9 cellular contexts compared by ENCODE assay signal in the genomic region with DNA sequence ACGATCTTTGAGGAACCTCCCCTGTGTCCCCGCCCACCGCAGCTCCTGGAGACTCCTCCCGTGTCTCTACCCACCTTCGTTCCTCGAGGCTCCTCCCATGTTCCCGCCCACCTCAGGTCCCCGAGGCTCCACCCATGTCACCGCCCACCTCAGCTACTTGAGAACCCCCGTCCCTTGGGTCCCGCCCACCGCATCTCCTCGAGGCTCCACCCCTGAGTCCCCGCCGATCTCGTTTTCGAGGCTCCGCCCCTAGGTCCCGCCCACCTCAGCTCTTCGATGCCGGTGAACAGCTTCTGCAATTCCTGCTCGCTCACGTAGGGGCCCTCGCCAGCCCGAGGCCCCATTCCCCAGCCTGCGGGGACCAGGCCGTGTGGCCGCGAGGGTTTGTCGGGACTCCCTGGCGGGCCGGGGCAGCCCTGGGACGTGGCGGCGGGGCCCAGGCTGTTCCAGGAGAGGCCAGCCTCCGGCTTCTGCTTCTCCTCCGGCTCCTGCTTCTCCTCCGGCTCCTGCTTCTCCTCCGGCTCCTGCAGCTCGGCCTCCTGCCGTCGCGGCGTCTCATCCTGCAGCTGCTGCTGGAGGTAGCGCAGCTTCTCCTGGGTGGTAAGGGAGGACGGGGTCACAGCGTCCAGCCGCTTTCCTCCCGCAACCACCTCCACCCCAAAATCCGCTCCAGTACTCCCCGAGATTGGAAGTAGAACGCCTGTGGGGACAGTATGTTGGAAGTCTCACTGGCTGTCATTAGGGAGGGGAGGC. TPM values are rescaled to one million over a fixed set of nuclear protein-coding genes. Genes with fewer than 3 reads are reported as not detected.
DNase-seq lines count a peak whose midpoint lies in the region; ATAC-seq and TF ChIP-seq lines count a peak whose summit lies in the region.
"Had no signal": no experiment of that assay in that cellular context is flagged by ENCODE, and none has a peak within 500 bp of the region (broad histone marks: within the 10 kb centered on the region; RNA-seq: fewer than 3 reads in every experiment).

No MANE protein-coding gene starts in this region.

- H3K4me1 ChIP-seq in esophagus muscularis mucosa = peaks cover 0 to 7% (median 2%) of the 10 kb centered on the region in 4 donors
- no peaks in the 10 kb centered on the region for H3K4me1 ChIP-seq in tibial nerve
- H3K4me1 ChIP-seq: gastrocnemius medialis had no signal

- TF ChIP-seq POLR2A in esophagus muscularis mucosa (IDR thresholded peaks at IDR 0.05; ENCODE audit: low read depth) = no peak
- no peak for TF ChIP-seq POLR2A in tibial nerve (IDR thresholded peaks at IDR 0.05)

- no peaks in the 10 kb centered on the region for H3K9me3 ChIP-seq in esophagus muscularis mucosa
- H3K9me3 ChIP-seq in tibial nerve = no peaks in the 10 kb centered on the region
- H3K9me3 ChIP-seq: gastrocnemius medialis had no signal

- TF ChIP-seq RAD21 in Ishikawa (IDR thresholded peaks at IDR 0.05; ENCODE audit: low read depth) = no peak

- TF ChIP-seq EP300 in Ishikawa (IDR thresholded peaks at IDR 0.05; ENCODE audit: borderline replicate concordance) = no peak
- no peak for TF ChIP-seq EP300 in esophagus muscularis mucosa (IDR thresholded peaks at IDR 0.05)
- TF ChIP-seq EP300 in tibial nerve (IDR thresholded peaks at IDR 0.05) = no peak

- peak overlapping the region in 3 of 4 donors; percentile 2 to 14 (median 4) for H3K4me3 ChIP-seq in esophagus muscularis mucosa
- H3K4me3 ChIP-seq in tibial nerve = no peak overlapping the region
- H3K4me3 ChIP-seq: gastrocnemius medialis had no signal

- no peaks in the 10 kb centered on the region for H3K27me3 ChIP-seq in esophagus muscularis mucosa
- H3K27me3 ChIP-seq in tibial nerve = no peaks in the 10 kb centered on the region
- H3K27me3 ChIP-seq: gastrocnemius medialis had no signal

- no peak for ATAC-seq in HG02571 (IDR thresholded peaks at IDR 0.05; ENCODE audit: unreplicated experiment)
- ATAC-seq: gastrocnemius medialis had no signal

- 73% methylated on average over 33 of the region's 52 CpGs for WGBS in esophagus muscularis mucosa
- 50 to 59% methylated on average over 52 of the region's 52 CpGs for WGBS in tibial nerve, 2 donors

- H3K36me3 ChIP-seq in esophagus muscularis mucosa = no peaks in the 10 kb centered on the region
- H3K36me3 ChIP-seq in tibial nerve = no peaks in the 10 kb centered on the region
- H3K36me3 ChIP-seq: gastrocnemius medialis had no signal

- intact Hi-C loops in esophagus muscularis mucosa (cut with DNase I) = no loop called here

- TF ChIP-seq CTCF in esophagus muscularis mucosa (IDR thresholded peaks at IDR 0.05) = no peak
- no peak for TF ChIP-seq CTCF in tibial nerve (IDR thresholded peaks at IDR 0.05)

- no peak overlapping the region for H3K27ac ChIP-seq in esophagus muscularis mucosa (replicated peaks in 1 of 4)
- no peak overlapping the region for H3K27ac ChIP-seq in tibial nerve
- H3K27ac ChIP-seq: gastrocnemius medialis had no signal

- peak; percentile 40 for DNase-seq in activated CD4-positive, alpha-beta T cell treated with anti-CD3 and anti-CD28 coated beads, Interleukin-2, amount 50 U/mL, for 1 hour
- no peak for DNase-seq in esophagus muscularis mucosa (ENCODE audit: extremely low spot score)
- peak; percentile 29 for DNase-seq in retina
- DNase-seq in tibial nerve (ENCODE audit: low spot score in 2 of 2) = no peak
- no peak for DNase-seq in AML-193 (lab: John Stamatoyannopoulos, UW)
- DNase-seq in epidermal melanocyte (ENCODE audit: insufficient read length, low spot score) = no peak

TF ChIP-seq in Ishikawa, 13 proteins besides CTCF, POLR2A, EP300 and RAD21:
- TF ChIP-seq USF1 (IDR thresholded peaks at IDR 0.05) (no peak), CREB1 (IDR thresholded peaks at IDR 0.05; ENCODE audit: low read depth) (no peak), YY1 (IDR thresholded peaks at IDR 0.05; ENCODE audit: low read depth) (no peak), MAX (IDR thresholded peaks at IDR 0.05) (peak; percentile 94), TCF12 (IDR thresholded peaks at IDR 0.05; ENCODE audit: low read depth) (no peak), TEAD4 (IDR thresholded peaks at IDR 0.05) (no peak), NFIC (IDR thresholded peaks at IDR 0.05) (no peak), ZBTB7A (IDR thresholded peaks at IDR 0.05; ENCODE audit: low read depth) (no peak)

RNA-seq across cellular contexts. Expression of gene TSKS, which starts 16.7 kb away (rescaled TPM):
- total RNA-seq in esophagus muscularis mucosa (under 1 TPM in 1 of 4 donors, not detected in 3; 0.57 TPM), tibial nerve (1 to 10 TPM; 1.1 to 2.5 (median 1.6) TPM)

RNA-seq across cellular contexts. Expression of gene AP2A1, which starts 20.4 kb away (rescaled TPM):
- total RNA-seq in esophagus muscularis mucosa = 100 to 1,000 TPM in 1 of 4 donors, 10 to 100 TPM in 3; 56.9 to 114 (median 87.8) TPM
- total RNA-seq in tibial nerve = 100 to 1,000 TPM in 2 of 4 donors, 10 to 100 TPM in 2; 92.9 to 117 (median 104) TPM

RNA-seq across cellular contexts. Expression of gene CPT1C, which starts 55.5 kb away (rescaled TPM):
- total RNA-seq in esophagus muscularis mucosa (1 to 10 TPM; 2.7 to 6.6 (median 3.9) TPM), tibial nerve (1 to 10 TPM in 3 of 4 donors, under 1 TPM in 1; 0.44 to 4.1 (median 2.2) TPM)

RNA-seq across cellular contexts. Expression of gene ADM5, which starts 57.0 kb away (rescaled TPM):
- total RNA-seq in esophagus muscularis mucosa (1 to 10 TPM in 3 of 4 donors, under 1 TPM in 1; 0.83 to 4.1 (median 2.5) TPM), tibial nerve (1 to 10 TPM in 2 of 4 donors, not detected in 2; 1.5 to 4.3 TPM)

Comparison
In these comparisons a context has a peak if more than half of its experiments do, and no peak if none do; other contexts are left out.
1. DNase-seq: peak in activated CD4-positive, alpha-beta T cell treated with anti-CD3 and anti-CD28 coated beads, Interleukin-2, amount 50 U/mL, for 1 hour (single experiment) and retina (single experiment); none in esophagus muscularis mucosa (single experiment), tibial nerve (0 of 2), AML-193 (0 of 2) and epidermal melanocyte (single experiment).
2. H3K4me3 ChIP-seq: peak in esophagus muscularis mucosa (3 of 4); none in tibial nerve (0 of 4).